9 cellular contexts compared by ENCODE assay signal in the genomic region with DNA sequence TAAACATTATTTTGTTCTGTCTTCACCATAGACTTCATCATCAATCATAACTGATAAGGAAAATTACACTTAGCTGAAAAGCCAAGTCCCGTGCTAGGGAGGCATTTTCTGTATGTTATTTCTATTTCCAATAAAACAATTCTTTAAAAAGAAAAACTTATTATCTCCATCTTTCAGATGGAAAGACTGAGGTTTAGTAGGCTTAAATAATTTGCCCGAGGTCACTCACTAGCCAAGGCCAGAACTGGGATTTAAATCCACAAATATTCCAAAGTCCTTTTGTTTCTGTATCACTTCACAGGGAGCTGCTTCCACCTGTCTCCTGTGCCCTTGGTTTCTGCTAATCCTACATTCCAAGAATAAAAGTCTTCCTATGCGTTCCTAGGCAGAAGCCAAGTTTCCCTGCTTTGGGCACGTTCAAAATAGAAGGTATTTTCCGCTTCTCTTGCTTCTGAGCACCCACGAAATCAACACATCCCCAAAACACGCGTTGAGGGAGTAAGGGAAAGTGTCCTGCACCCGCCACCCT. TPM values are rescaled to one million over a fixed set of nuclear protein-coding genes. Genes with fewer than 3 reads are reported as not detected.
DNase-seq lines count a peak whose midpoint lies in the region; ATAC-seq and TF ChIP-seq lines count a peak whose summit lies in the region.
"Had no signal": no experiment of that assay in that cellular context is flagged by ENCODE, and none has a peak within 500 bp of the region (broad histone marks: within the 10 kb centered on the region; RNA-seq: fewer than 3 reads in every experiment).

No MANE protein-coding gene starts in this region.

- H3K4me1 Mint-ChIP-seq in endothelial cell (ENCODE audit: unreplicated experiment) (peaks cover 21% of the 10 kb centered on the region), nephron progenitor cell (peaks cover 27% of the 10 kb centered on the region)

- H3K27me3 Mint-ChIP-seq in endothelial cell (ENCODE audit: unreplicated experiment) (no peaks in the 10 kb centered on the region), nephron progenitor cell (ENCODE audit: low read depth, poor library complexity) (peaks cover 21% of the 10 kb centered on the region)

- no peaks in the 10 kb centered on the region for H3K36me3 ChIP-seq in heart right ventricle
- H3K36me3 ChIP-seq in uterus = no peaks in the 10 kb centered on the region

- DNase-seq in heart right ventricle = no peak
- DNase-seq in Right ventricle myocardium superior = no peak
- no peak for DNase-seq in endothelial cell (ENCODE audit: low spot score)
- DNase-seq in nephron progenitor cell = no peak
- no peak for DNase-seq in uterus
- DNase-seq in ureter (ENCODE audit: low spot score) = no peak
- DNase-seq in stimulated activated CD4-positive, alpha-beta T cell treated with anti-CD3 and anti-CD28 coated beads, Interleukin-12 subunit alpha, Interleukin-12 subunit beta, amount 100 ng/mL, for 4 hours = no peak
- DNase-seq: stimulated activated CD4-positive, alpha-beta T cell treated with anti-CD3 and anti-CD28 coated beads, Interleukin-2, amount 100 ng/mL, for 24 hours had no signal

- H3K9me3 ChIP-seq in heart right ventricle = no peaks in the 10 kb centered on the region
- H3K9me3 ChIP-seq in uterus = no peaks in the 10 kb centered on the region

- H3K9me3 Mint-ChIP-seq in endothelial cell (ENCODE audit: unreplicated experiment) = no peaks in the 10 kb centered on the region
- no peaks in the 10 kb centered on the region for H3K9me3 Mint-ChIP-seq in nephron progenitor cell

- intact Hi-C loops in heart right ventricle (cut with DNase I) = no loop called here
- intact Hi-C loops in Right ventricle myocardium superior (cut with DNase I) = no loop called here
- intact Hi-C loops in uterus (cut with DNase I; ENCODE audit: low total_unique reads) = loop anchor here (10.0 kb wide), 1 partner anchor 389 kb away; no protein-coding TSS in a partner anchor

- H3K4me3 Mint-ChIP-seq in endothelial cell (ENCODE audit: unreplicated experiment) = peak overlapping the region; percentile 96
- H3K4me3 Mint-ChIP-seq in nephron progenitor cell = peak overlapping the region; percentile 97

- no peak overlapping the region for H3K27ac Mint-ChIP-seq in endothelial cell (ENCODE audit: unreplicated experiment)
- H3K27ac Mint-ChIP-seq in nephron progenitor cell = peak overlapping the region; percentile 32

- H3K4me1 ChIP-seq in heart right ventricle = peaks cover 0 to 55% (median 10%) of the 10 kb centered on the region in 9 donors
- peaks cover 0 to 4% of the 10 kb centered on the region in 2 donors for H3K4me1 ChIP-seq in uterus

- TF ChIP-seq POLR2A in uterus (IDR thresholded peaks at IDR 0.05) = no peak

- H3K27me3 ChIP-seq in heart right ventricle (peaks cover 0 to 28% (median 19%) of the 10 kb centered on the region in 7 donors), uterus (no peaks in the 10 kb centered on the region)

- WGBS in heart right ventricle, 2 donors = 12% methylated on average over 9 of the region's 9 CpGs

- peak overlapping the region in 9 of 10 donors; percentile 1 to 89 (median 84) for H3K27ac ChIP-seq in heart right ventricle
- peak overlapping the region in 1 of 2 donors; percentile 54 for H3K27ac ChIP-seq in uterus

- ATAC-seq in heart right ventricle (no peak), Right ventricle myocardium superior (ENCODE audit: poor library complexity) (no peak), HG03442 (IDR thresholded peaks at IDR 0.05; ENCODE audit: unreplicated experiment) (no peak)

- peak overlapping the region; percentile 1 to 62 (median 57) for H3K4me3 ChIP-seq in heart right ventricle
- peak overlapping the region; percentile 31 to 42 for H3K4me3 ChIP-seq in uterus

- H3K36me3 Mint-ChIP-seq in endothelial cell (ENCODE audit: low read depth, unreplicated experiment) = no peaks in the 10 kb centered on the region
- H3K36me3 Mint-ChIP-seq in nephron progenitor cell (ENCODE audit: low read depth) = peaks cover 7% of the 10 kb centered on the region

- TF ChIP-seq CTCF in heart right ventricle (IDR thresholded peaks at IDR 0.05) (no peak), endothelial cell (IDR thresholded peaks at IDR 0.05; ENCODE audit: unreplicated experiment) (no peak), nephron progenitor cell (IDR thresholded peaks at IDR 0.05) (no peak), uterus (IDR thresholded peaks at IDR 0.05) (no peak)

RNA-seq across cellular contexts. Expression of a gene that starts 0.7 kb away (rescaled TPM):
- total RNA-seq in heart right ventricle = 100 to 1,000 TPM in 6 of 10 donors, 10 to 100 TPM in 4; 49.4 to 215 (median 101) TPM
- 10 to 100 TPM; 82.3 to 85.5 TPM for polyA plus RNA-seq in heart right ventricle
- total RNA-seq in Right ventricle myocardium superior = 37.5 TPM
- total RNA-seq in endothelial cell (ENCODE audit: unreplicated experiment) = 21.8 TPM
- total RNA-seq in uterus = 10 to 100 TPM in 3 of 4 donors, 1 to 10 TPM in 1; 8.5 to 21.1 (median 14.5) TPM
- 15.6 TPM for total RNA-seq in ureter

RNA-seq across cellular contexts. Expression of a gene that starts 49.0 kb away (rescaled TPM):
- 10 to 100 TPM in 9 of 10 donors, 1 to 10 TPM in 1; 5.9 to 54.9 (median 27.6) TPM for total RNA-seq in heart right ventricle
- 10 to 100 TPM; 15.4 to 15.7 TPM for polyA plus RNA-seq in heart right ventricle
- 17.7 TPM for total RNA-seq in Right ventricle myocardium superior
- 3.4 TPM for total RNA-seq in endothelial cell (ENCODE audit: unreplicated experiment)
- 10 to 100 TPM in 3 of 4 donors, 1 to 10 TPM in 1; 9.8 to 22.9 (median 18.3) TPM for total RNA-seq in uterus
- total RNA-seq in ureter = 34.2 TPM
